8 cellular contexts compared by ENCODE assay signal in the genomic region with DNA sequence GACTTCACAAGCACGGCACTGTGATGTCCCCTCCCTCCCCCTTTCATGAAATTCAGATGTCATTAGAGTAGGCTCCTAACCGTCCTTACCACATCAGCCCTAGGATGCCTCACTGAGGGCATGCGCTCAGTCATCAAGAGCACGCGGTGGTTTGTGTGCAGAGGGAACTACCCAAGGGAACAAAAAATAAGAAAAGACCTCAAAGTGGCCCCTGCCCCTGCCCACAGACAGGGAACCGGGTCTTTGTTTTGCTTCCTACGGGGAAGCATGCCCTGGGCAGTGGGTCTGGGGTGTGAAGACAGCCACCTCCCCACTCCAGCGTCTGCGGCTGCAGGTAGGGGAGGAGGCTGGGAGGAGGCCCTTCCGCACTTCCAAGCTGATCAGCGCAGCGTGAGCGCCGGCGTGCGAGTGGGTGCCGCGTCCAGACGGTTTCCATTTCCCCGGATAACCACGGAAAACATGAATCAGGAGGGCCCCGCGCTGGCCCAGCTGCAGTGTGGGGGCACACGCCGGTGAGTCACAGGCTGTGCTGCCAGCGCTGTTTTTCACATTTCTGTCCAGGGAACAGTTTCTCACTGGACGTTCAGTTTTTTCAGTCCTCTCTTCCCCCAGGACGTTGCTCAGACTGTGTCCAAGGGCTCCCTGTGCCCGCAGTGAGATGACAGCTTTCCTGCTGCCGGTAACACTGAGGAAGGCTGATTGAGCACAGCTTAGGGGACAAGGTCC.
DNase-seq lines count a peak whose midpoint lies in the region; ATAC-seq, FAIRE-seq and TF ChIP-seq lines count a peak whose summit lies in the region.

No MANE protein-coding gene starts in this region.

- no peaks in the 10 kb centered on the region for H4K20me1 ChIP-seq in HepG2 (ENCODE audit: insufficient read depth, low read length)

- TF ChIP-seq POLR2A in H54 (IDR thresholded peaks at IDR 0.05; ENCODE audit: low read depth, low read length) (no peak), HepG2 (IDR thresholded peaks at IDR 0.05; ENCODE audit: insufficient read depth in 1 of 2, low read depth in 2 of 2, low read length in 2 of 2) (no peak)

- TF ChIP-seq CTCF in HepG2 (CRISPR knock-in tag; IDR thresholded peaks at IDR 0.05), result no peak

- intact Hi-C loops in HepG2 (cut with micrococcal nuclease; ENCODE audit: unreplicated experiment), result no loop called here

- POLR2A ChIA-PET in HepG2 (lab: Yijun Ruan, JAX), result no interaction called here

- FAIRE-seq in H54 (lab: Jason Lieb, UNC) (no peak), HepG2 (lab: Jason Lieb, UNC) (no peak)

- TF ChIP-seq EP300 in HepG2 (IDR thresholded peaks at IDR 0.05; ENCODE audit: low read depth in 2 of 2, low read length in 2 of 2), result no peak
- TF ChIP-seq EP300 in HepG2 (CRISPR knock-in tag; IDR thresholded peaks at IDR 0.05; ENCODE audit: borderline replicate concordance), result no peak

- TF ChIP-seq RAD21 in HepG2 (CRISPR knock-in tag; IDR thresholded peaks at IDR 0.05), result no peak

- DNase-seq in H54 (ENCODE audit: insufficient read length, low spot score), result peak; percentile 61
- DNase-seq in activated T-cell treated with anti-CD3 and anti-CD28 coated beads, Interleukin-2, amount 50 U/mL, for 24 hours, result peak; percentile 72
- peak; percentile 32 for DNase-seq in inferior parietal cortex (ENCODE audit: extremely low spot score)
- peak; percentile 56 to 63 for DNase-seq in stimulated activated CD8-positive, alpha-beta memory T cell treated with anti-CD3 and anti-CD28 coated beads, Interleukin-2, amount 100 ng/mL, for 48 hours (ENCODE audit: low read depth in 2 of 2)
- no peak for DNase-seq in HUDEP-2 (lab: John Stamatoyannopoulos, UW; ENCODE audit: unreplicated experiment in 76 of 76)
- no peak for DNase-seq in cerebellum (ENCODE audit: low spot score)
- no peak for DNase-seq in HepG2 (ENCODE audit: low spot score)
- DNase-seq in HCEC 1CT, result no peak

- H3K4me1 Mint-ChIP-seq in activated T-cell treated with anti-CD3 and anti-CD28 coated beads, Interleukin-2, amount 50 U/mL, for 24 hours (ENCODE audit: low read depth), result peaks cover 47% of the 10 kb centered on the region

- CTCF ChIA-PET in HepG2 (lab: Yijun Ruan, JAX; ENCODE audit: low intra/inter-chr PET ratio, low total read pairs), result no interaction called here

- H3K9me3 ChIP-seq in HepG2 (ENCODE audit: low read length), result no peaks in the 10 kb centered on the region

- no peak for ATAC-seq in HepG2

- H3K27me3 ChIP-seq in HepG2 (ENCODE audit: control insufficient read depth in 1 of 2, insufficient read depth in 2 of 2, low read length in 2 of 2), result peaks cover 1 to 17% of the 10 kb centered on the region in 2 experiments; a peak in 1 of 5 replicates

- H3K27ac Mint-ChIP-seq in activated T-cell treated with anti-CD3 and anti-CD28 coated beads, Interleukin-2, amount 50 U/mL, for 24 hours, result peak overlapping the region; percentile 90

- no TSS peak for BruUV-seq in HepG2 (replicated peaks; lab: Mats Ljungman, UMichigan)

- H3K36me3 ChIP-seq in HepG2 (replicated peaks in 1 of 2; ENCODE audit: control insufficient read depth in 1 of 2, insufficient read depth in 2 of 2, low read length in 2 of 2), result no peaks in the 10 kb centered on the region

- H3K27me3 Mint-ChIP-seq in activated T-cell treated with anti-CD3 and anti-CD28 coated beads, Interleukin-2, amount 50 U/mL, for 24 hours, result peaks cover 9% of the 10 kb centered on the region

- H3K27ac ChIP-seq in HepG2 (ENCODE audit: extremely low read length, insufficient read depth, low read length), result no peak overlapping the region

- no peaks in the 10 kb centered on the region for H3K79me2 ChIP-seq in HepG2 (ENCODE audit: insufficient read depth, low read length)

- peak overlapping the region; percentile 41 for H3K4me3 Mint-ChIP-seq in activated T-cell treated with anti-CD3 and anti-CD28 coated beads, Interleukin-2, amount 50 U/mL, for 24 hours

- no peaks in the 10 kb centered on the region for H3K4me1 ChIP-seq in HepG2 (ENCODE audit: insufficient read depth, low read length)

- no peak overlapping the region for H3K4me3 ChIP-seq in HepG2 (replicated peaks in 1 of 3; ENCODE audit: insufficient read depth in 1 of 3, low read depth in 2 of 3, low read length in 3 of 3)

- WGBS in HepG2 (ENCODE audit: low lambda C conversion rate), result 67% methylated on average over 30 of the region's 30 CpGs

- in situ Hi-C loops in HepG2 (cut with HindIII; ENCODE audit: extremely low pct_ligation_motif_present, low pct_unique_long_range_greater_than_20kb), result loop anchor here (5.0 to 10.0 kb wide), 3 partner anchors 169 to 416 kb away; a partner anchor contains a TSS

- H3K4me2 ChIP-seq in HepG2 (ENCODE audit: low read depth, low read length), result no peak overlapping the region

- H3K36me3 Mint-ChIP-seq in activated T-cell treated with anti-CD3 and anti-CD28 coated beads, Interleukin-2, amount 50 U/mL, for 24 hours (ENCODE audit: low read depth), result no peaks in the 10 kb centered on the region

- H3K9ac ChIP-seq in HepG2 (ENCODE audit: insufficient read depth, low read depth, low read length), result no peak overlapping the region

- no peaks in the 10 kb centered on the region for H3K9me3 Mint-ChIP-seq in activated T-cell treated with anti-CD3 and anti-CD28 coated beads, Interleukin-2, amount 50 U/mL, for 24 hours

- H2AFZ ChIP-seq in HepG2 (ENCODE audit: low read length), result no peak overlapping the region

TF ChIP-seq in HepG2, 621 proteins besides CTCF, POLR2A, EP300 and RAD21:
- no peak for TF ChIP-seq MAFK (conservative IDR thresholded peaks at IDR 0.05 in 1 of 2, IDR thresholded peaks at IDR 0.05 in 1 of 2; ENCODE audit: low read length in 2 of 2)
- TF ChIP-seq ZNF605 (CRISPR knock-in tag; IDR thresholded peaks at IDR 0.05), result no peak
- no peak for TF ChIP-seq KLF15 (CRISPR knock-in tag; IDR thresholded peaks at IDR 0.05; ENCODE audit: borderline replicate concordance)
- TF ChIP-seq ZFP36L2 (CRISPR knock-in tag; IDR thresholded peaks at IDR 0.05), result no peak
- no peak for TF ChIP-seq ZNF614 (CRISPR knock-in tag; IDR thresholded peaks at IDR 0.05; ENCODE audit: borderline replicate concordance)
- no peak for TF ChIP-seq ZNF335 (CRISPR knock-in tag; IDR thresholded peaks at IDR 0.05)
- no peak for TF ChIP-seq POLR2AphosphoS2 (IDR thresholded peaks at IDR 0.05; ENCODE audit: low read depth, low read length)
- no peak for TF ChIP-seq STAT5B (CRISPR knock-in tag; IDR thresholded peaks at IDR 0.05)
- TF ChIP-seq JUND (CRISPR knock-in tag; IDR thresholded peaks at IDR 0.05), result no peak
- no peak for TF ChIP-seq TBL1XR1 (IDR thresholded peaks at IDR 0.05; ENCODE audit: borderline replicate concordance, low read length, partially characterized antibody)
- no peak for TF ChIP-seq ZNF557 (CRISPR knock-in tag; IDR thresholded peaks at IDR 0.05)
- TF ChIP-seq ZSCAN9 (CRISPR knock-in tag; IDR thresholded peaks at IDR 0.05; ENCODE audit: borderline replicate concordance), result no peak
- no peak for TF ChIP-seq ZNF44 (CRISPR knock-in tag; IDR thresholded peaks at IDR 0.05)

Comparison
In these comparisons a context has a peak if more than half of its experiments do, and no peak if none do; other contexts are left out.
1. DNase-seq: peak in H54 (single experiment), activated T-cell treated with anti-CD3 and anti-CD28 coated beads, Interleukin-2, amount 50 U/mL, for 24 hours (single experiment), inferior parietal cortex (single experiment) and stimulated activated CD8-positive, alpha-beta memory T cell treated with anti-CD3 and anti-CD28 coated beads, Interleukin-2, amount 100 ng/mL, for 48 hours (2 of 2); none in HUDEP-2 (0 of 76), cerebellum (single experiment), HepG2 (single experiment) and HCEC 1CT (single experiment).